Comparison of ENCODE assay signal across 25 cellular contexts in the genomic region with DNA sequence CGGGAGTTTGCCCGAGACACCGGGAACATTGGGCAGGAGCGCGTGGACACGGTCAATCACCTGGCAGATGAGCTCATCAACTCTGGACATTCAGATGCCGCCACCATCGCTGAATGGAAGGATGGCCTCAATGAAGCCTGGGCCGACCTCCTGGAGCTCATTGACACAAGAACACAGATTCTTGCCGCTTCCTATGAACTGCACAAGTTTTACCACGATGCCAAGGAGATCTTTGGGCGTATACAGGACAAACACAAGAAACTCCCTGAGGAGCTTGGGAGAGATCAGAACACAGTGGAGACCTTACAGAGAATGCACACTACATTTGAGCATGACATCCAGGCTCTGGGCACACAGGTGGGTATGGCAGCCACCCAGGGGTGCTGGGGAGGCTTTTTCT.
DNase-seq lines count a peak whose midpoint lies in the region; ATAC-seq, FAIRE-seq and TF ChIP-seq lines count a peak whose summit lies in the region.
"Had no signal": no experiment of that assay in that cellular context is flagged by ENCODE, and none has a peak within 500 bp of the region (broad histone marks: within the 10 kb centered on the region; RNA-seq: fewer than 3 reads in every experiment).

No MANE protein-coding gene starts in this region.

- no peaks in the 10 kb centered on the region for H3K9me3 ChIP-seq in CD4-positive, CD25-positive, alpha-beta regulatory T cell (ENCODE audit: control insufficient read depth in 2 of 2, low read length in 2 of 2)
- no peaks in the 10 kb centered on the region for H3K9me3 ChIP-seq in GM12878 (replicated peaks; ENCODE audit: control insufficient read depth, insufficient read depth, low read length)
- H3K9me3 ChIP-seq: HAP-1, Peyer's patch had no signal

- H3K4me3 Mint-ChIP-seq in CD4-positive, CD25-positive, alpha-beta regulatory T cell, result no peak overlapping the region
- no peak overlapping the region for H3K4me3 Mint-ChIP-seq in Calu3 (ENCODE audit: low read depth, unreplicated experiment)
- no peak overlapping the region for H3K4me3 Mint-ChIP-seq in progenitor cell of endocrine pancreas (ENCODE audit: low read depth)
- no peak overlapping the region for H3K4me3 Mint-ChIP-seq in CD14-positive monocyte
- H3K4me3 Mint-ChIP-seq: B cell, HFFc6 had no signal

- RAD21 ChIA-PET in GM12878 (lab: Charles Lee; ENCODE audit: unreplicated experiment), result interaction anchor here (1.4 kb wide), 1 partner anchor 17 kb away, joined by 3 read pairs; no protein-coding TSS in a partner anchor

- no peaks in the 10 kb centered on the region for H3K27me3 ChIP-seq in CD4-positive, CD25-positive, alpha-beta regulatory T cell (ENCODE audit: control insufficient read depth, insufficient read depth, low read length)
- no peaks in the 10 kb centered on the region for H3K27me3 ChIP-seq in GM12878 (replicated peaks in 1 of 2; ENCODE audit: control insufficient read depth in 2 of 2, insufficient read depth in 2 of 2, low read length in 1 of 2)
- H3K27me3 ChIP-seq: Peyer's patch had no signal

- H3K4me1 ChIP-seq in CD4-positive, CD25-positive, alpha-beta regulatory T cell (ENCODE audit: control insufficient read depth, insufficient read depth, low read length, poor library complexity, severe bottlenecking), result no peaks in the 10 kb centered on the region
- H3K4me1 ChIP-seq in GM12878 (ENCODE audit: control insufficient read depth, insufficient read depth, low read length), result no peaks in the 10 kb centered on the region
- H3K4me1 ChIP-seq: HAP-1, Peyer's patch had no signal

- ATAC-seq in CD4-positive, CD25-positive, alpha-beta regulatory T cell (ENCODE audit: low read depth in 2 of 2), result no peak
- ATAC-seq in GM12878, result no peak

- in situ Hi-C loops in GM12878 (cut with MboI), result no loop called here

- no peaks in the 10 kb centered on the region for H3K27me3 Mint-ChIP-seq in CD4-positive, CD25-positive, alpha-beta regulatory T cell
- H3K27me3 Mint-ChIP-seq in Calu3 (ENCODE audit: unreplicated experiment), result no peaks in the 10 kb centered on the region
- H3K27me3 Mint-ChIP-seq in progenitor cell of endocrine pancreas, result no peaks in the 10 kb centered on the region
- H3K27me3 Mint-ChIP-seq in CD14-positive monocyte (ENCODE audit: low read depth in 3 of 3), result no peaks in the 10 kb centered on the region
- H3K27me3 Mint-ChIP-seq: B cell had no signal

- FAIRE-seq in GM12878 (lab: Jason Lieb, UNC), result no peak
- FAIRE-seq: D721Med, HTR-8/SVneo had no signal

- no peak overlapping the region for H3K4me2 ChIP-seq in GM12878 (ENCODE audit: control insufficient read depth, insufficient read depth)

- BruUV-seq in Calu3 (replicated peaks; lab: Mats Ljungman, UMichigan) (TSS peak; percentile 81), GM12878 (replicated peaks; lab: Mats Ljungman, UMichigan) (TSS peak; percentile 39)

- peaks cover 0 to 11% (median 6%) of the 10 kb centered on the region in 4 donors for H3K4me1 Mint-ChIP-seq in CD4-positive, CD25-positive, alpha-beta regulatory T cell
- peaks cover 21% of the 10 kb centered on the region for H3K4me1 Mint-ChIP-seq in Calu3 (ENCODE audit: low read depth, unreplicated experiment)
- no peaks in the 10 kb centered on the region for H3K4me1 Mint-ChIP-seq in progenitor cell of endocrine pancreas (ENCODE audit: low read depth)
- H3K4me1 Mint-ChIP-seq in CD14-positive monocyte, result no peaks in the 10 kb centered on the region
- H3K4me1 Mint-ChIP-seq: B cell had no signal

- no peak overlapping the region for H3K27ac ChIP-seq in CD4-positive, CD25-positive, alpha-beta regulatory T cell (ENCODE audit: insufficient read depth, low read length, poor library complexity, severe bottlenecking)
- no peak overlapping the region for H3K27ac ChIP-seq in GM12878 (ENCODE audit: control insufficient read depth, insufficient read depth)
- H3K27ac ChIP-seq: C4-2B, Peyer's patch had no signal

- no peaks in the 10 kb centered on the region for H3K79me2 ChIP-seq in GM12878 (ENCODE audit: control insufficient read depth, insufficient read depth, low read length)

- CTCF ChIA-PET in Calu3 (lab: Charles Lee), result no interaction called here
- CTCF ChIA-PET in GM12878 (lab: Yijun Ruan, JAX), result interaction anchor here (1.6 kb wide), 1 partner anchor 55 kb away, joined by 3 read pairs; no protein-coding TSS in a partner anchor

- H3K27ac Mint-ChIP-seq in CD4-positive, CD25-positive, alpha-beta regulatory T cell, result peak overlapping the region in 2 of 3 donors; percentile 15 to 60
- H3K27ac Mint-ChIP-seq in Calu3 (ENCODE audit: unreplicated experiment) (peak overlapping the region; percentile 61), progenitor cell of endocrine pancreas (peak overlapping the region; percentile 73), CD14-positive monocyte (peak overlapping the region in 1 of 7 donors; percentile 33)
- H3K27ac Mint-ChIP-seq: B cell, HFFc6 had no signal

- H3K4me3 ChIP-seq in CD4-positive, CD25-positive, alpha-beta regulatory T cell (ENCODE audit: low read depth, low read length), result no peak overlapping the region
- no peak overlapping the region for H3K4me3 ChIP-seq in GM12878
- H3K4me3 ChIP-seq: HAP-1, Peyer's patch had no signal

- H3K36me3 ChIP-seq in CD4-positive, CD25-positive, alpha-beta regulatory T cell (ENCODE audit: control insufficient read depth, insufficient read depth, low read length), result peaks cover 100% of the 10 kb centered on the region
- peaks cover 55 to 66% of the 10 kb centered on the region in 2 experiments for H3K36me3 ChIP-seq in GM12878 (ENCODE audit: control insufficient read depth in 2 of 2, insufficient read depth in 2 of 2, low read length in 1 of 2)

- no peak overlapping the region for H2AFZ ChIP-seq in GM12878 (ENCODE audit: control insufficient read depth, low read depth, low read length)

- TF ChIP-seq POLR2A in GM12878 (IDR thresholded peaks at IDR 0.05; ENCODE audit: low read depth, low read length), result no peak

- WGBS in GM12878 (ENCODE audit: insufficient coverage, insufficient replicate concordance, low lambda C conversion rate, missing lambda C conversion rate), result 98% methylated on average over 12 of the region's 12 CpGs

- intact Hi-C loops in Calu3 (cut with micrococcal nuclease; ENCODE audit: unreplicated experiment), result no loop called here
- intact Hi-C loops in GM12878 (cut with micrococcal nuclease; ENCODE audit: unreplicated experiment), result no loop called here
- intact Hi-C loops in CD14-positive monocyte (cut with micrococcal nuclease), result no loop called here

- POLR2A ChIA-PET in GM12878 (lab: Charles Lee), result interaction anchor here (0.5 kb wide), 1 partner anchor 68 kb away, joined by 4 read pairs; no protein-coding TSS in a partner anchor

- TF ChIP-seq CTCF in Calu3 (IDR thresholded peaks at IDR 0.05; ENCODE audit: unreplicated experiment) (no peak), GM12878 (IDR thresholded peaks at IDR 0.05 in 2 of 3, conservative IDR thresholded peaks at IDR 0.05 in 1 of 3; ENCODE audit: control insufficient read depth in 2 of 3, extremely low read depth in 1 of 3, insufficient read depth in 1 of 3, low read depth in 3 of 3, low read length in 3 of 3) (no peak), progenitor cell of endocrine pancreas (IDR thresholded peaks at IDR 0.05; ENCODE audit: unreplicated experiment) (no peak), CD14-positive monocyte (IDR thresholded peaks at IDR 0.05) (no peak)

- SMC1A ChIA-PET in GM12878 (lab: Charles Lee; ENCODE audit: uncharacterized antibody, unreplicated experiment), result interaction anchor here (1.0 to 4.8 kb wide), 3 partner anchors 55 to 126 kb away, joined by 3 to 28 read pairs (median 4); no protein-coding TSS in a partner anchor

- no peaks in the 10 kb centered on the region for H4K20me1 ChIP-seq in GM12878 (ENCODE audit: control insufficient read depth, insufficient read depth)

- no peak overlapping the region for H3K9ac ChIP-seq in GM12878 (ENCODE audit: control insufficient read depth, insufficient read depth, low read length)

- H3K9me3 Mint-ChIP-seq in CD4-positive, CD25-positive, alpha-beta regulatory T cell, result no peaks in the 10 kb centered on the region
- H3K9me3 Mint-ChIP-seq in Calu3 (ENCODE audit: low read depth, unreplicated experiment) (no peaks in the 10 kb centered on the region), progenitor cell of endocrine pancreas (ENCODE audit: low read depth) (no peaks in the 10 kb centered on the region), CD14-positive monocyte (no peaks in the 10 kb centered on the region)
- H3K9me3 Mint-ChIP-seq: HFFc6 had no signal

- no peak for TF ChIP-seq EP300 in GM12878 (IDR thresholded peaks at IDR 0.05; ENCODE audit: borderline replicate concordance in 1 of 2, control insufficient read depth in 1 of 2, low read depth in 2 of 2, low read length in 2 of 2)

- no peak for TF ChIP-seq RAD21 in GM12878 (IDR thresholded peaks at IDR 0.05; ENCODE audit: insufficient read depth, low read depth, low read length)

- no peak for DNase-seq in CD4-positive, CD25-positive, alpha-beta regulatory T cell
- DNase-seq in Calu3 (no peak), GM12878 (ENCODE audit: low read depth, low spot score) (no peak), progenitor cell of endocrine pancreas (ENCODE audit: low spot score, unreplicated experiment) (no peak), NCI-H1436 treated with DMSO at 0.1 percent for 48 hours (lab: John Stamatoyannopoulos, UW) (no peak), NCI-H446 (lab: John Stamatoyannopoulos, UW) (no peak), CD14-positive monocyte (ENCODE audit: low spot score) (no peak)
- DNase-seq: GOT3, HFFc6, KG1, MM.1S, NCI-H1048, NCI-H1417 treated with DMSO at 0.1 percent for 48 hours, NCI-H187, NCI-H2107, NCI-H446 treated with DMSO at 0.1 percent for 48 hours, NCI-H526 treated with DMSO at 0.1 percent for 48 hours, Peyer's patch, SHP77 treated with DMSO at 0.1 percent for 48 hours, T-helper 1 cell had no signal

- H3K36me3 Mint-ChIP-seq in CD4-positive, CD25-positive, alpha-beta regulatory T cell, result peaks cover 78% of the 10 kb centered on the region
- H3K36me3 Mint-ChIP-seq in Calu3 (ENCODE audit: insufficient read depth, unreplicated experiment) (peaks cover 97% of the 10 kb centered on the region), progenitor cell of endocrine pancreas (ENCODE audit: insufficient read depth) (peaks cover 46% of the 10 kb centered on the region), CD14-positive monocyte (peaks cover 91 to 95% of the 10 kb centered on the region in 2 donors)

TF ChIP-seq in GM12878, 131 proteins besides CTCF, POLR2A, EP300 and RAD21 (continues in another document):
- TF ChIP-seq SUPT20H (IDR thresholded peaks at IDR 0.05; ENCODE audit: borderline replicate concordance, control insufficient read depth, low read depth, low read length), result no peak
- TF ChIP-seq SIN3A (IDR thresholded peaks at IDR 0.05; ENCODE audit: low read depth, low read length), result no peak
- TF ChIP-seq RBBP5 (conservative IDR thresholded peaks at IDR 0.05), result no peak
- no peak for TF ChIP-seq ZZZ3 (IDR thresholded peaks at IDR 0.05; ENCODE audit: control insufficient read depth, insufficient read length, low read depth)
- no peak for TF ChIP-seq FOXM1 (IDR thresholded peaks at IDR 0.05; ENCODE audit: low read depth, low read length)
